7 cellular contexts compared by ENCODE assay signal in the genomic region with DNA sequence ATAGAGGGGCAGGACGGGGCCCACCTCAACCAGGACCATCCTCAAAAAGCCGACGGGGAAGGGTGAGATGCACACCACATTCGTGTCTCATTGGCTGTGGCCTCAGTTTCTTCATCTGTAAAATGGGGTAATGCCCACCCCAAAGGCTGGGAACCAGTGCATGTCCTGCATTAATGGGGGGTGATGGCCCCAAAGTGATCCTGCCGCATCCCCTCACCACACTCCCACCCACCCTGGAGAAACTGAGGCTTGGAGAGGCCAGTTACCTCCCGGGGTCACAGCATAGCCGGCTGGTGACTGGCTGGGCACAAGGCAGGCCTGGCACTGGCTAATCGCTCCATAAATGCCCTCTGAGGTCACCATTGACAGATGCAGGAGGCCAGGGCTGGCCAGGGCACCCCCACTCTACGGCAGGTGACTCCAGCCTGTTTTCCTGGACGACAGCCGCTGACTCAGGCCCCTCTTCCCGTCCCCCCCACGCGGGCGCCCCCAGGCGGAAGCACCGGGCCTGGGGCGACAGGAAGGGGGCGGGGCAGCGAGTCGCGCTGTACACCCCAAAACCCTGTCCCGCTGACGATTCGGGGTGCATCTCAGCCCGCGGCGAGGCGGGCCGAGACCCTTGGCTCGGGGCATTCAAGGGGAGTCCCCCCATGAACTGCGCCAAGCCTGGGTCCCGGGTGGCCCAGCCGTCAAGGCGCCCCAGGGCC. TPM values are rescaled to one million over a fixed set of nuclear protein-coding genes. Genes with fewer than 3 reads are reported as not detected.
DNase-seq lines count a peak whose midpoint lies in the region; ATAC-seq and TF ChIP-seq lines count a peak whose summit lies in the region.

No MANE protein-coding gene starts in this region.

- no peak for DNase-seq in LNCaP clone FGC (ENCODE audit: low read depth)
- peak; percentile 75 for DNase-seq in activated CD8-positive, alpha-beta T cell treated with anti-CD3 and anti-CD28 coated beads for 36 hours
- DNase-seq in epithelial cell of esophagus (ENCODE audit: low read depth) = peak; percentile 63
- DNase-seq in myocyte (ENCODE audit: low read depth) = peak; percentile 96
- DNase-seq in upper lobe of left lung = peak; percentile 87 to 94
- no peak for DNase-seq in NCI-H1436 (lab: John Stamatoyannopoulos, UW)

- H3K27me3 Mint-ChIP-seq in activated CD8-positive, alpha-beta T cell treated with anti-CD3 and anti-CD28 coated beads for 36 hours = no peaks in the 10 kb centered on the region

- H3K4me3 ChIP-seq in LNCaP clone FGC (ENCODE audit: low read depth, low read length) (peak overlapping the region; percentile 66), epithelial cell of esophagus (ENCODE audit: low read length) (peak overlapping the region; percentile 22), upper lobe of left lung (peak overlapping the region; percentile 54 to 97 (median 82))

- no peaks in the 10 kb centered on the region for H3K9me3 Mint-ChIP-seq in activated CD8-positive, alpha-beta T cell treated with anti-CD3 and anti-CD28 coated beads for 36 hours

- H3K4me3 Mint-ChIP-seq in activated CD8-positive, alpha-beta T cell treated with anti-CD3 and anti-CD28 coated beads for 36 hours = peak overlapping the region; percentile 74

- H3K27ac Mint-ChIP-seq in activated CD8-positive, alpha-beta T cell treated with anti-CD3 and anti-CD28 coated beads for 36 hours = no peak overlapping the region

- WGBS in upper lobe of left lung, 2 donors = 26 to 90% methylated on average over 4 to 20 of the region's 35 CpGs

- CTCF ChIA-PET in activated CD8-positive, alpha-beta T cell treated with anti-CD3 and anti-CD28 coated beads for 36 hours (lab: Charles Lee) = interaction anchor here (7.5 kb wide), 1 partner anchor 14 kb away, joined by 449 read pairs; the partner anchor contains the start of gene CIRBP

- peak; percentile 6 for ATAC-seq in GM19395 (IDR thresholded peaks at IDR 0.05; ENCODE audit: unreplicated experiment)
- peak; percentile 0 for ATAC-seq in activated CD8-positive, alpha-beta T cell treated with anti-CD3 and anti-CD28 coated beads for 36 hours
- peak in 1 of 2 donors; percentile 3 for ATAC-seq in upper lobe of left lung (ENCODE audit: low FRiP score in 2 of 2)

- intact Hi-C loops in activated CD8-positive, alpha-beta T cell treated with anti-CD3 and anti-CD28 coated beads for 36 hours (cut with micrococcal nuclease) = loop anchor here (10.0 kb wide), 1 partner anchor 143 kb away; the partner anchor contains the start of gene GPX4

- H3K4me1 Mint-ChIP-seq in activated CD8-positive, alpha-beta T cell treated with anti-CD3 and anti-CD28 coated beads for 36 hours (ENCODE audit: low read depth) = peaks cover 13% of the 10 kb centered on the region

- peaks cover 21% of the 10 kb centered on the region for H3K36me3 Mint-ChIP-seq in activated CD8-positive, alpha-beta T cell treated with anti-CD3 and anti-CD28 coated beads for 36 hours (ENCODE audit: low read depth)

- peaks cover 0 to 25% (median 15%) of the 10 kb centered on the region in 4 donors for H3K36me3 ChIP-seq in upper lobe of left lung

- peak overlapping the region; percentile 99 to 100 (median 100) for H3K27ac ChIP-seq in upper lobe of left lung

- TF ChIP-seq CTCF in LNCaP clone FGC (IDR thresholded peaks at IDR 0.05; ENCODE audit: control insufficient read depth, extremely low read depth, insufficient read depth) (0 out of 2 replicates have a peak, but pooled peaks have one; percentile 26), epithelial cell of esophagus (IDR thresholded peaks at IDR 0.05; ENCODE audit: insufficient read depth, low read depth, low read length, missing control alignments) (no peak), upper lobe of left lung (IDR thresholded peaks at IDR 0.05) (peak in 4 of 6 experiments; percentile 34 to 57 (median 46))
- no peak for TF ChIP-seq CTCF in activated CD8-positive, alpha-beta T cell treated with anti-CD3 and anti-CD28 coated beads for 36 hours (IDR thresholded peaks at IDR 0.05)

- TF ChIP-seq POLR2A in upper lobe of left lung (IDR thresholded peaks at IDR 0.05) = no peak

- H3K27me3 ChIP-seq in upper lobe of left lung = no peaks in the 10 kb centered on the region

- H3K9me3 ChIP-seq in upper lobe of left lung = peaks cover 0 to 4% (median 0%) of the 10 kb centered on the region in 4 donors

- H3K4me1 ChIP-seq in upper lobe of left lung = peaks cover 50 to 64% (median 58%) of the 10 kb centered on the region in 4 donors

- POLR2A ChIA-PET in activated CD8-positive, alpha-beta T cell treated with anti-CD3 and anti-CD28 coated beads for 36 hours (lab: Charles Lee) = interaction anchor here (1.3 to 1.4 kb wide), 2 partner anchors 18 to 25 kb away, joined by 4 read pairs; no protein-coding TSS in a partner anchor

- TF ChIP-seq EP300 in upper lobe of left lung (IDR thresholded peaks at IDR 0.05) = peak in 3 of 4 donors; percentile 58 to 75 (median 68)

RNA-seq across cellular contexts. Expression of gene MIDN, which starts 0.5 kb away (rescaled TPM):
- 10 to 100 TPM; 41.1 to 43.9 TPM for total RNA-seq in activated CD8-positive, alpha-beta T cell treated with anti-CD3 and anti-CD28 coated beads for 36 hours
- total RNA-seq in myocyte (17.2 and 30.6 TPM in 2 replicates), upper lobe of left lung (100 to 1,000 TPM in 2 of 6 donors, 10 to 100 TPM in 4; 33.5 to 176 (median 75.9) TPM)
- polyA plus RNA-seq in myocyte (2012) = 31.9 TPM

RNA-seq across cellular contexts. Expression of gene ATP5F1D, which starts 6.3 kb away (rescaled TPM):
- total RNA-seq in activated CD8-positive, alpha-beta T cell treated with anti-CD3 and anti-CD28 coated beads for 36 hours = 100 to 1,000 TPM; 186 to 199 TPM
- total RNA-seq in myocyte = 46.5 and 61.9 TPM in 2 replicates
- 193 TPM for polyA plus RNA-seq in myocyte (2012)
- total RNA-seq in upper lobe of left lung = 100 to 1,000 TPM in 3 of 6 donors, 10 to 100 TPM in 3; 56.0 to 187 (median 113) TPM

RNA-seq across cellular contexts. Expression of gene CBARP, which starts 10.1 kb away (rescaled TPM):
- total RNA-seq in activated CD8-positive, alpha-beta T cell treated with anti-CD3 and anti-CD28 coated beads for 36 hours = under 1 TPM; 0.49 to 0.86 TPM
- total RNA-seq in myocyte (4.0 and 4.8 TPM in 2 replicates), upper lobe of left lung (1 to 10 TPM in 3 of 6 donors, under 1 TPM in 1, not detected in 2; 0.30 to 1.8 (median 1.0) TPM)
- 3.2 TPM for polyA plus RNA-seq in myocyte (2012)

RNA-seq across cellular contexts. Expression of gene CIRBP, which starts 21.2 kb away (rescaled TPM):
- total RNA-seq in activated CD8-positive, alpha-beta T cell treated with anti-CD3 and anti-CD28 coated beads for 36 hours = 100 to 1,000 TPM; 161 to 180 TPM
- 441 and 497 TPM in 2 replicates for total RNA-seq in myocyte
- polyA plus RNA-seq in myocyte (2012) = 414 TPM
- total RNA-seq in upper lobe of left lung = 1,000 to 10,000 TPM in 1 of 6 donors, 100 to 1,000 TPM in 5; 326 to 1,348 (median 441) TPM

RNA-seq across cellular contexts. Expression of gene FAM174C, which starts 27.4 kb away (rescaled TPM):
- 10 to 100 TPM; 77.0 to 88.0 TPM for total RNA-seq in activated CD8-positive, alpha-beta T cell treated with anti-CD3 and anti-CD28 coated beads for 36 hours
- 33.8 and 55.3 TPM in 2 replicates for total RNA-seq in myocyte
- 66.6 TPM for polyA plus RNA-seq in myocyte (2012)
- 10 to 100 TPM; 43.0 to 85.3 (median 59.6) TPM for total RNA-seq in upper lobe of left lung

Comparison
In these comparisons a context has a peak if more than half of its experiments do, and no peak if none do; other contexts are left out.
1. DNase-seq: peak in activated CD8-positive, alpha-beta T cell treated with anti-CD3 and anti-CD28 coated beads for 36 hours (single experiment), epithelial cell of esophagus (single experiment), myocyte (single experiment) and upper lobe of left lung (2 of 2); none in LNCaP clone FGC (single experiment) and NCI-H1436 (single experiment).
2. H3K4me3 ChIP-seq: peak in every context shown above with its lines; median percentile 82 in upper lobe of left lung; 66 in LNCaP clone FGC; 22 in epithelial cell of esophagus.
3. CTCF ChIP-seq: peak in LNCaP clone FGC (single experiment) and upper lobe of left lung (4 of 6); none in activated CD8-positive, alpha-beta T cell treated with anti-CD3 and anti-CD28 coated beads for 36 hours (single experiment) and epithelial cell of esophagus (single experiment).